ENCODE assay signal across 16 cellular contexts in genomic region chr22:32864041-32864440, GRCh38.
DNase-seq lines count a peak whose midpoint lies in the region; ATAC-seq and TF ChIP-seq lines count a peak whose summit lies in the region.
"Had no signal": no experiment of that assay in that cellular context is flagged by ENCODE, and none has a peak within 500 bp of the region (broad histone marks: within the 10 kb centered on the region; RNA-seq: fewer than 3 reads in every experiment).

No MANE protein-coding gene starts in this region.

- H4K5ac ChIP-seq in mesendoderm (ENCODE audit: low read length), result no peak overlapping the region

- H3K4me2 ChIP-seq in mesendoderm (ENCODE audit: low read length), result no peak overlapping the region
- H3K4me2 ChIP-seq: GM23338 had no signal

- H2AK5ac ChIP-seq in mesendoderm (ENCODE audit: low read length), result no peak overlapping the region

- H3K27ac ChIP-seq in left ventricle myocardium inferior (replicated peaks), result peak overlapping the region; percentile 43
- no peak overlapping the region for H3K27ac ChIP-seq in heart left ventricle
- no peak overlapping the region for H3K27ac ChIP-seq in body of pancreas
- H3K27ac ChIP-seq in mesendoderm (ENCODE audit: low read depth, low read length), result no peak overlapping the region

- H3K4me3 ChIP-seq in left ventricle myocardium inferior, result no peak overlapping the region
- H3K4me3 ChIP-seq in heart left ventricle, result no peak overlapping the region
- H3K4me3 ChIP-seq in body of pancreas, result no peak overlapping the region
- no peak overlapping the region for H3K4me3 ChIP-seq in mesendoderm (ENCODE audit: low read length)
- H3K4me3 ChIP-seq: GM23338 had no signal

- no peaks in the 10 kb centered on the region for H3K27me3 ChIP-seq in left ventricle myocardium inferior (ENCODE audit: low read depth)
- H3K27me3 ChIP-seq in heart left ventricle, result no peaks in the 10 kb centered on the region
- H3K27me3 ChIP-seq in body of pancreas, result no peaks in the 10 kb centered on the region
- no peaks in the 10 kb centered on the region for H3K27me3 ChIP-seq in mesendoderm (ENCODE audit: insufficient read depth, low read length, poor library complexity)

- H3K9ac ChIP-seq in mesendoderm (ENCODE audit: low read length), result no peak overlapping the region

- ATAC-seq in heart left ventricle, result no peak
- ATAC-seq in body of pancreas, result peak; percentile 21
- ATAC-seq in HG03135 (IDR thresholded peaks at IDR 0.05; ENCODE audit: unreplicated experiment), result no peak
- ATAC-seq: GM23338 had no signal

- TF ChIP-seq POLR2A in heart left ventricle (IDR thresholded peaks at IDR 0.05) (no peak), body of pancreas (IDR thresholded peaks at IDR 0.05) (no peak)

- no peak for DNase-seq in left ventricle myocardium inferior
- DNase-seq in heart left ventricle, result no peak
- no peak for DNase-seq in body of pancreas
- DNase-seq in mesendoderm, result peak; percentile 5
- DNase-seq in DMS53 treated with DMSO at 0.1 percent for 48 hours (lab: John Stamatoyannopoulos, UW; ENCODE audit: unreplicated experiment), result no peak
- no peak for DNase-seq in DMS79 treated with DMSO at 0.1 percent for 48 hours (lab: John Stamatoyannopoulos, UW)
- DNase-seq: ACHN; C1 segment of cervical spinal cord; Calu3; CD4-positive, alpha-beta T cell; DMS 273 treated with DMSO at 0.1 percent for 48 hours; DMS79; EL; H7 had no signal

- H3K36me3 ChIP-seq in left ventricle myocardium inferior (peaks cover 35% of the 10 kb centered on the region), heart left ventricle (peaks cover 0 to 39% (median 30%) of the 10 kb centered on the region in 9 donors), body of pancreas (replicated peaks in 1 of 2; ENCODE audit: insufficient read depth in 1 of 2, low read depth in 2 of 2) (no peaks in the 10 kb centered on the region), mesendoderm (ENCODE audit: control insufficient read depth, insufficient read depth, low read length) (no peaks in the 10 kb centered on the region)

- H4K8ac ChIP-seq in mesendoderm (ENCODE audit: low read depth, low read length), result no peak overlapping the region

- no peak overlapping the region for H3K18ac ChIP-seq in mesendoderm (ENCODE audit: low read length)

- H3K4ac ChIP-seq in mesendoderm (ENCODE audit: low read depth, low read length), result no peak overlapping the region

- H3K79me1 ChIP-seq in mesendoderm (ENCODE audit: low read length), result no peaks in the 10 kb centered on the region

- H3K79me2 ChIP-seq in mesendoderm (ENCODE audit: control insufficient read depth, insufficient read depth, low read length), result no peaks in the 10 kb centered on the region

- intact Hi-C loops in left ventricle myocardium inferior (cut with micrococcal nuclease), result no loop called here
- intact Hi-C loops in heart left ventricle (cut with DNase I), result no loop called here
- intact Hi-C loops in body of pancreas (cut with DNase I), result no loop called here

- TF ChIP-seq CTCF in left ventricle myocardium inferior (IDR thresholded peaks at IDR 0.05; ENCODE audit: borderline replicate concordance) (no peak), heart left ventricle (IDR thresholded peaks at IDR 0.05) (no peak), body of pancreas (IDR thresholded peaks at IDR 0.05) (no peak)

- 96 to 98% (median 97%) methylated on average over 3 of the region's 3 CpGs for WGBS in heart left ventricle, 4 donors
- WGBS in body of pancreas, 2 donors, result 77 to 80% methylated on average over 3 of the region's 3 CpGs
- WGBS in mesendoderm (ENCODE audit: extremely low coverage, insufficient coverage, low lambda C conversion rate), result no CpG with 5 or more reads among the region's 3 CpGs

- H2BK120ac ChIP-seq in mesendoderm (ENCODE audit: low read depth, low read length), result no peak overlapping the region

- H3K56ac ChIP-seq in mesendoderm (ENCODE audit: low read length), result no peak overlapping the region

- no peak overlapping the region for H3K23ac ChIP-seq in mesendoderm (ENCODE audit: low read length)

- no peak overlapping the region for H2BK15ac ChIP-seq in mesendoderm (replicated peaks; ENCODE audit: low read depth)

- H3K9me3 ChIP-seq in left ventricle myocardium inferior (replicated peaks) (no peaks in the 10 kb centered on the region), heart left ventricle (no peaks in the 10 kb centered on the region), body of pancreas (no peaks in the 10 kb centered on the region)

- H3K4me1 ChIP-seq in left ventricle myocardium inferior, result peaks cover 12% of the 10 kb centered on the region
- peaks cover 0 to 7% (median 0%) of the 10 kb centered on the region in 12 donors for H3K4me1 ChIP-seq in heart left ventricle
- no peaks in the 10 kb centered on the region for H3K4me1 ChIP-seq in body of pancreas
- no peaks in the 10 kb centered on the region for H3K4me1 ChIP-seq in mesendoderm (ENCODE audit: control insufficient read depth, low read depth, low read length)

- no peak overlapping the region for H2BK5ac ChIP-seq in mesendoderm (ENCODE audit: low read length)
